8 cellular contexts compared by ENCODE assay signal in the genomic region with DNA sequence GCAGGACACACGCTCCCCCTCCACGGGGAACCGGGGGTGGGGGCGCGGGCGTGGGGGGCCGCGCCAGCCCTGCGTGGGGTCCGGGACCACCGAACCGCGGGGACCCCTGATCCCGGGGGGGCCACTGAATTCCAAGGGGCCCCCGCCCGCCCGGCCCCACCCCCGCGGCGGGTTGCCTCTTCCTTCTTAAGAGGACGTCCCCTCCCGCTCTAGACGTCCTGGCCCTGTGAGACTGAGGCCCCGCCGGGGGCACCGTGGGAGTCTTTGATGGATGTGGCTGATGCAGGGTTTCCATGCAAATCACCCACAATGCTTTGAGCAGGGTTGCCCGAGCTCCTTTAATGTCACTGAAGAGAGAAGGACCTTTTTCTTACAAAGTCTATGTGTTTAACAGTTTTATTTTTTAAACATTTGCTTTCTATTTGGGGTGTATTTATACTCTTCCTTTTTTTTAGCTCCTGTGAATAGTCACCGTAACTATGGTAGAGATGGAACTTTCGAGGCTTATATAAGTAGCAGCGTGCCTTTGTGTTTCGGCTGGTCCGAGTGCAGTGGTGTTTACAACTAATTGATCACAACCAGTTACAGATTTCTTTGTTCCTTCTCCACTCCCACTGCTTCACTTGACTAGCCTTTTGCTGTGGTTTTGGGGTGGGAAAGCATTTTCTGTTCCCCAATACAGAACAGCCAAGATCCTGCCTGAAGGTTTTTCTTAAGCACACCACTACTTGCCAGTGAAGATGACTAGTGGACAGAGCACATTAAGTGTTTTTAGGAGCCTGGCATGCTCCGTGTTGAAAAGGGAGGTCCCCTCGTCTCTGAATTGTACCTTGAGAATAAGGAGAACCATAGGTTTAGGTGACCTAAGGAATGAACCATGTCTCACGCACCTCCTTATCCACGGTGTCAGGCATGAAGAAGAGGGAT. TPM values are rescaled to one million over a fixed set of nuclear protein-coding genes. Genes with fewer than 3 reads are reported as not detected.
DNase-seq lines count a peak whose midpoint lies in the region; ATAC-seq, FAIRE-seq and TF ChIP-seq lines count a peak whose summit lies in the region.

No MANE protein-coding gene starts in this region.

- TF ChIP-seq CTCF in WTC11 (IDR thresholded peaks at IDR 0.05) (no peak), cardiac fibroblast (IDR thresholded peaks at IDR 0.05; ENCODE audit: low read depth, low read length) (no peak), keratinocyte (optimal IDR thresholded peaks at IDR 0.05 in 1 of 3, IDR thresholded peaks at IDR 0.05 in 1 of 3, conservative IDR thresholded peaks at IDR 0.05 in 1 of 3; ENCODE audit: extremely low read depth in 1 of 3, insufficient read depth in 2 of 3, low read length in 3 of 3) (no peak)

- no peaks in the 10 kb centered on the region for H3K9me3 Mint-ChIP-seq in WTC11

- POLR2A ChIA-PET in WTC11 (lab: Charles Lee) = interaction anchor here (0.5 kb wide), 1 partner anchor 141 kb away, joined by 3 read pairs; no protein-coding TSS in a partner anchor

- peak overlapping the region; percentile 18 for H3K27ac ChIP-seq in keratinocyte (ENCODE audit: control insufficient read depth, insufficient read depth, low read length)

- H3K4me3 Mint-ChIP-seq in WTC11 = peak overlapping the region; percentile 95

- no peaks in the 10 kb centered on the region for H3K9me1 ChIP-seq in keratinocyte (ENCODE audit: control insufficient read depth, extremely low read depth, insufficient read depth, low read length)

- peaks cover 43% of the 10 kb centered on the region for H3K4me1 Mint-ChIP-seq in WTC11

- H3K9ac ChIP-seq in keratinocyte (ENCODE audit: control insufficient read depth, extremely low read depth, insufficient read depth, low read length) = peak overlapping the region; percentile 39

- no peaks in the 10 kb centered on the region for H3K36me3 ChIP-seq in keratinocyte (ENCODE audit: control insufficient read depth in 2 of 2, extremely low read depth in 1 of 2, insufficient read depth in 2 of 2, low read length in 2 of 2)

- H3K27ac Mint-ChIP-seq in WTC11 = peak overlapping the region; percentile 98

- dilution Hi-C loops in keratinocyte (cut with MboI; ENCODE audit: extremely low pct_ligation_motif_present, low sequenced_read_pairs) = no loop called here

- no peaks in the 10 kb centered on the region for H3K36me3 Mint-ChIP-seq in WTC11

- no peaks in the 10 kb centered on the region for H3K9me3 ChIP-seq in keratinocyte (ENCODE audit: control insufficient read depth, low read depth, low read length)

- H3K27me3 ChIP-seq in keratinocyte (ENCODE audit: control insufficient read depth, extremely low read depth, insufficient read depth, low read length) = peaks cover 11% of the 10 kb centered on the region

- peak overlapping the region; percentile 62 to 64 for H3K4me3 ChIP-seq in cardiac fibroblast (replicated peaks in 1 of 2; ENCODE audit: low read depth in 2 of 2, low read length in 2 of 2)
- H3K4me3 ChIP-seq in keratinocyte (ENCODE audit: control insufficient read depth in 2 of 3, extremely low read depth in 1 of 3, insufficient read depth in 2 of 3, low read depth in 1 of 3, low read length in 3 of 3) = peak overlapping the region; percentile 43 to 85 (median 80)

- peak; percentile 34 for FAIRE-seq in A204.1 (lab: Jason Lieb, UNC)
- no peak for FAIRE-seq in keratinocyte (lab: Jason Lieb, UNC)

- CTCF ChIA-PET in WTC11 (lab: Charles Lee) = interaction anchor here (0.5 to 2.2 kb wide), 9 partner anchors 17 to 302 kb away, joined by 3 to 13 read pairs (median 5); no protein-coding TSS in a partner anchor

- peaks cover 9% of the 10 kb centered on the region for H3K27me3 Mint-ChIP-seq in WTC11 (ENCODE audit: low read depth)

- H2AFZ ChIP-seq in keratinocyte (ENCODE audit: control insufficient read depth, low read length) = peak overlapping the region; percentile 86

- ATAC-seq in GM18867 (IDR thresholded peaks at IDR 0.05; ENCODE audit: unreplicated experiment) (peak; percentile 45), HG03103 (IDR thresholded peaks at IDR 0.05; ENCODE audit: low read depth, unreplicated experiment) (peak; percentile 53), WTC11 (peak; percentile 58)

- DNase-seq in NCI-H2196 (lab: John Stamatoyannopoulos, UW; ENCODE audit: unreplicated experiment) (peak; percentile 73), WTC11 (ENCODE audit: low spot score) (peak; percentile 80), cardiac fibroblast (ENCODE audit: low read depth in 2 of 2) (peak; percentile 85 to 86), keratinocyte (ENCODE audit: low read depth, low spot score) (no peak)
- peak; percentile 60 to 66 for DNase-seq in stimulated activated CD4-positive, alpha-beta T cell treated with anti-CD3 and anti-CD28 coated beads, Interleukin-15, amount 100 ng/mL, for 1 hour (ENCODE audit: low read depth in 1 of 2, low spot score in 1 of 2)

- H3K79me2 ChIP-seq in keratinocyte (ENCODE audit: control insufficient read depth, insufficient read depth, low read length) = no peaks in the 10 kb centered on the region

- H3K4me1 ChIP-seq in keratinocyte (ENCODE audit: control insufficient read depth, extremely low read depth, insufficient read depth, low read length) = peaks cover 18% of the 10 kb centered on the region

- H4K20me1 ChIP-seq in keratinocyte (ENCODE audit: control insufficient read depth, extremely low read depth, insufficient read depth, low read length) = no peaks in the 10 kb centered on the region

- H3K4me2 ChIP-seq in keratinocyte (ENCODE audit: control insufficient read depth, extremely low read depth, insufficient read depth, low read depth, low read length) = peak overlapping the region; percentile 93

TF ChIP-seq in WTC11, 78 proteins besides CTCF, POLR2A, EP300 and RAD21:
- TF ChIP-seq FOXK1 (CRISPR knock-in tag; IDR thresholded peaks at IDR 0.05) (peak; percentile 55; the same call in 1 of the 2 replicates), ZNF396 (CRISPR knock-in tag; IDR thresholded peaks at IDR 0.05; ENCODE audit: borderline replicate concordance) (no peak), ZNF317 (CRISPR knock-in tag; IDR thresholded peaks at IDR 0.05; ENCODE audit: borderline replicate concordance, low read depth) (no peak), OVOL2 (CRISPR knock-in tag; IDR thresholded peaks at IDR 0.05; ENCODE audit: borderline replicate concordance) (no peak), ZNF423 (CRISPR knock-in tag; IDR thresholded peaks at IDR 0.05) (peak; percentile 6; the same call in 1 of the 2 replicates), FOXP4 (CRISPR knock-in tag; IDR thresholded peaks at IDR 0.05) (no peak)

RNA-seq across cellular contexts. Expression of gene PDIA4, which starts 44.8 kb away (rescaled TPM):
- total RNA-seq in WTC11 (2021) = 286 to 341 TPM (median 289 TPM) in 3 replicates
- polyA plus RNA-seq in keratinocyte = 97.1 to 270 TPM (median 145 TPM) in 3 replicates
- polyA plus RNA-seq in keratinocyte (2011; ENCODE audit: low read depth) = 68.3 TPM
- 51.5 and 52.7 TPM in 2 replicates for polyA plus RNA-seq in keratinocyte (2011; cell fraction: cytosol; rRNA removed)
- polyA plus RNA-seq in keratinocyte (2011; cell fraction: nucleus; rRNA removed) = 143 and 148 TPM in 2 replicates
- polyA plus RNA-seq in keratinocyte (2012; ENCODE audit: low replicate concordance) = 62.5 and 209 TPM in 2 replicates
- polyA minus RNA-seq in keratinocyte = 103 to 122 TPM (median 112 TPM) in 3 replicates
- 85.0 TPM for polyA minus RNA-seq in keratinocyte (2011; cell fraction: cytosol; rRNA and poly(A)+ RNA removed)
- polyA minus RNA-seq in keratinocyte (2011; cell fraction: nucleus; rRNA and poly(A)+ RNA removed) = 106 and 149 TPM in 2 replicates
